In the genomic region with DNA sequence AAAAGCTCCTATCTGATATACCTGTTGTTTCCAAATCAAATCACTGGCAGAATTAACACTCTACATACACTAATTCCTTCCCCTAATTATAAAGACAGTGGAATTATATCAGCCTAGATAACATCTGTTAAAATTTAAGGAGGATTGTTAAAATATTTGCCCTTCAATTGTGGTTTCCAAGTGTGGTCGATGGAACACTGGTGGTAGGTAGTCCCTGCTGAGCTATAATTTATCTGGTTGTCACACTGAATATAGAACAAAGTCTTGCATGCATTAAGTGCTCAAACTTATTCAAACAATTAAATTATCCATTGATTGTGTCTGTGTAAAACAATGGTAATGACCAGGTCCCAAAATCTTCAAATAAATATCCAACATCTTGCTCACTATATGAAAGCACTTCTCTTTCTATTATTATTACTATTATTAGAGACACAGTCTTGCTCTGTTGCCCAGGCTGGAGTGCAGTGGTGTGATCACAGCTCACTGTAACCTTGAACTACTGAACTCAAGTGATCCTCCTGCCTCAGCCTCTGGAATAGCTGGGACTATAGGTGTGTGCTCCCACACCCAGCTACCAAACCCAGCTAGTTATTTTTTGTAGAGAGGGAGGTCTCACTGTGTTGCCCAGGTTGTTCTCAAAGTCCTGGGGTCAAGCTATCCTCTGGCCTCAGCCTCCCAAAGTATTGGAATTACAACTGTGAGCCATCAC, we compare ENCODE assay signal across 29 cellular contexts. TPM values are rescaled to one million over a fixed set of nuclear protein-coding genes. Genes with fewer than 3 reads are reported as not detected.
"Had no signal": no experiment of that assay in that cellular context is flagged by ENCODE, and none has a peak within 500 bp of the region (broad histone marks: within the 10 kb centered on the region; RNA-seq: fewer than 3 reads in every experiment).

No MANE protein-coding gene starts in this region.

- H3K4me1 ChIP-seq: ascending aorta, colonic mucosa, esophagus squamous epithelium, gastroesophageal sphincter had no signal

- H3K27ac ChIP-seq: ascending aorta, brain microvascular endothelial cell, colonic mucosa, dorsolateral prefrontal cortex, epithelial cell of prostate, esophagus squamous epithelium, gastroesophageal sphincter had no signal

- H3K9me3 ChIP-seq: ascending aorta, colonic mucosa, esophagus squamous epithelium, gastroesophageal sphincter, heart right ventricle had no signal

- H3K4me3 ChIP-seq: ascending aorta, colonic mucosa, dorsolateral prefrontal cortex, esophagus squamous epithelium, gastroesophageal sphincter, heart right ventricle had no signal

- H3K36me3 ChIP-seq: ascending aorta, brain microvascular endothelial cell, colonic mucosa, esophagus squamous epithelium, gastroesophageal sphincter, heart right ventricle had no signal

- H3K27me3 ChIP-seq: ascending aorta, brain microvascular endothelial cell, dorsolateral prefrontal cortex, esophagus squamous epithelium, gastroesophageal sphincter, heart right ventricle had no signal

- ATAC-seq: activated CD4-positive, alpha-beta T cell treated with anti-CD3 and anti-CD28 coated beads for 36 hours; activated CD8-positive, alpha-beta memory T cell treated with anti-CD3 and anti-CD28 coated beads, Interleukin-2, amount 10 ng/mL, durations not matched to agents 7 days and 5 days; activated CD8-positive, alpha-beta T cell treated with anti-CD3 and anti-CD28 coated beads, Interleukin-2, amount 10 ng/mL, durations not matched to agents 7 days and 5 days; activated naive CD4-positive, alpha-beta T cell treated with anti-CD3 and anti-CD28 coated beads, Interleukin-2, amount 50 U/mL, for 72 hours; gastroesophageal sphincter; heart right ventricle had no signal

- DNase-seq: activated CD4-positive, alpha-beta memory T cell treated with anti-CD3 and anti-CD28 coated beads for 36 hours; activated CD4-positive, alpha-beta T cell treated with anti-CD3 and anti-CD28 coated beads for 36 hours; activated CD4-positive, alpha-beta T cell treated with anti-CD3 and anti-CD28 coated beads, Interleukin-2, amount 10 ng/mL, durations not matched to agents 24 days and 14 days; activated CD4-positive, CD25-positive, alpha-beta regulatory T cell; activated CD4-positive, CD25-positive, alpha-beta regulatory T cell treated with anti-CD3 and anti-CD28 coated beads, Interleukin-2, amount 50 U/mL, for 72 hours; activated CD8-positive, alpha-beta memory T cell treated with anti-CD3 and anti-CD28 coated beads, Interleukin-2, amount 10 ng/mL, durations not matched to agents 7 days and 5 days; activated CD8-positive, alpha-beta memory T cell treated with anti-CD3 and anti-CD28 coated beads, Interleukin-2, amount 50 U/mL, for 4 hours; activated CD8-positive, alpha-beta T cell treated with anti-CD3 and anti-CD28 coated beads, Interleukin-2, amount 10 ng/mL, durations not matched to agents 7 days and 5 days; activated gamma-delta T cell; activated naive CD4-positive, alpha-beta T cell; activated naive CD4-positive, alpha-beta T cell treated with anti-CD3 and anti-CD28 coated beads, Interleukin-2, amount 10 ng/mL, durations not matched to agents 7 days and 5 days; activated naive CD8-positive, alpha-beta T cell treated with anti-CD3 and anti-CD28 coated beads, Interleukin-2, amount 10 ng/mL, durations not matched to agents 7 days and 5 days; activated T-cell treated with anti-CD3 and anti-CD28 coated beads, Interleukin-2, amount 50 U/mL, for 1 hour; activated T-cell treated with anti-CD3 and anti-CD28 coated beads, Interleukin-2, amount 50 U/mL, for 48 hours; brain microvascular endothelial cell; central memory CD4-positive, alpha-beta T cell; cerebellar nuclear complex; colonic mucosa; dorsolateral prefrontal cortex; effector memory CD4-positive, alpha-beta T cell; esophagus squamous epithelium; foreskin melanocyte; heart right ventricle; T-helper 2 cell had no signal

RNA-seq across cellular contexts. Expression of a gene that starts 12.0 kb away (rescaled TPM):
- total RNA-seq: activated CD4-positive, alpha-beta memory T cell treated with anti-CD3 and anti-CD28 coated beads for 36 hours; activated CD4-positive, alpha-beta T cell treated with anti-CD3 and anti-CD28 coated beads for 36 hours; activated naive CD8-positive, alpha-beta T cell treated with anti-CD3 and anti-CD28 coated beads, Interleukin-2, amount 10 ng/mL, durations not matched to agents 7 days and 5 days; activated T-helper 2 cell treated with anti-CD3 and anti-CD28 coated beads, Interferon-gamma antibody, Interleukin-2, Interleukin-4, amounts not matched to agents 10 μg/mL and 5 μg/mL and 100 μg/mL, durations not matched to agents 14 hours and 24 hours and 36 hours had no signal
